10 cellular contexts compared by ENCODE assay signal in the genomic region with DNA sequence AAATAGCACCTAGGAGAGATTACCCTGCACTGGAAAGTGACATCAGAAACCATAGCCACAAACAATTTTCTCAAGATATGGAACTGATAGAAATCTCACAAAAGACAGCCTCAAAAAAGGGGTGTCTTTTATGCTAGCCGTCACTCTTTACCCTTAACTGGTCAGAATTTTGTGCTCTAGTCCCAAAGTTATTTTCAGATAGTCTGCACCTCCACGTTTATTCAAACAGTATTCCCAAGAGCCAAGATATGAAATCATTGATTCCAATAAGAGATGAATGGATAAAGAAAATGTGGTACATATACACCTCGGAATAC. TPM values are rescaled to one million over a fixed set of nuclear protein-coding genes. Genes with fewer than 3 reads are reported as not detected.
DNase-seq lines count a peak whose midpoint lies in the region; ATAC-seq, FAIRE-seq and TF ChIP-seq lines count a peak whose summit lies in the region.
"Had no signal": no experiment of that assay in that cellular context is flagged by ENCODE, and none has a peak within 500 bp of the region (broad histone marks: within the 10 kb centered on the region; RNA-seq: fewer than 3 reads in every experiment).

No MANE protein-coding gene starts in this region.

- no peak for FAIRE-seq in urothelium cell line (lab: Jason Lieb, UNC)
- FAIRE-seq: pancreas had no signal

- DNase-seq in GM06990 (ENCODE audit: extremely low read depth, insufficient read length), result peak; percentile 47
- no peak for DNase-seq in NCI-H524 treated with DMSO at 0.1 percent for 48 hours (lab: John Stamatoyannopoulos, UW)
- DNase-seq in urothelium cell line (ENCODE audit: low spot score), result no peak
- no peak for DNase-seq in activated T-helper 2 cell treated with anti-CD3 and anti-CD28 coated beads, Interferon-gamma antibody, Interleukin-2, Interleukin-4, amounts not matched to agents 10 μg/mL and 5 μg/mL and 100 μg/mL, durations not matched to agents 14 hours and 24 hours and 36 hours (ENCODE audit: low spot score)
- no peak for DNase-seq in foreskin fibroblast
- DNase-seq: anterior cingulate cortex, pancreas had no signal

- no peak for TF ChIP-seq CTCF in GM06990 (IDR thresholded peaks at IDR 0.05; ENCODE audit: insufficient read depth, low read length, poor library complexity, severe bottlenecking)
- no peak for TF ChIP-seq CTCF in foreskin fibroblast (IDR thresholded peaks at IDR 0.05; ENCODE audit: low read depth, low read length)

- no peak overlapping the region for H3K4me3 Mint-ChIP-seq in activated T-helper 2 cell treated with anti-CD3 and anti-CD28 coated beads, Interferon-gamma antibody, Interleukin-2, Interleukin-4, amounts not matched to agents 10 μg/mL and 5 μg/mL and 100 μg/mL, durations not matched to agents 14 hours and 24 hours and 36 hours (ENCODE audit: low read depth)

- intact Hi-C loops in activated T-helper 2 cell treated with anti-CD3 and anti-CD28 coated beads, Interferon-gamma antibody, Interleukin-2, Interleukin-4, amounts not matched to agents 10 μg/mL and 5 μg/mL and 100 μg/mL, durations not matched to agents 14 hours and 24 hours and 36 hours (cut with micrococcal nuclease), result loop anchor here (1.0 kb wide), 2 partner anchors 9 to 51 kb away; no protein-coding TSS in a partner anchor

- H3K4me3 ChIP-seq in GM06990 (replicated peaks; ENCODE audit: low read depth, low read length), result no peak overlapping the region; the same call in 1 of the 2 replicates
- no peak overlapping the region for H3K4me3 ChIP-seq in foreskin fibroblast (ENCODE audit: low read depth in 1 of 2, low read length in 2 of 2)
- H3K4me3 ChIP-seq: pancreas had no signal

- no peak overlapping the region for H3K27ac Mint-ChIP-seq in activated T-helper 2 cell treated with anti-CD3 and anti-CD28 coated beads, Interferon-gamma antibody, Interleukin-2, Interleukin-4, amounts not matched to agents 10 μg/mL and 5 μg/mL and 100 μg/mL, durations not matched to agents 14 hours and 24 hours and 36 hours

- H3K27me3 ChIP-seq in GM06990 (replicated peaks; ENCODE audit: control insufficient read depth, insufficient read depth, low read length), result no peaks in the 10 kb centered on the region
- H3K27me3 ChIP-seq: pancreas had no signal

- H3K36me3 ChIP-seq in GM06990 (ENCODE audit: control insufficient read depth, insufficient read depth, low read length), result no peaks in the 10 kb centered on the region
- H3K36me3 ChIP-seq: pancreas had no signal

- H3K36me3 Mint-ChIP-seq in activated T-helper 2 cell treated with anti-CD3 and anti-CD28 coated beads, Interferon-gamma antibody, Interleukin-2, Interleukin-4, amounts not matched to agents 10 μg/mL and 5 μg/mL and 100 μg/mL, durations not matched to agents 14 hours and 24 hours and 36 hours (ENCODE audit: low read depth), result no peaks in the 10 kb centered on the region

- ATAC-seq in GM19328 (IDR thresholded peaks at IDR 0.05; ENCODE audit: unreplicated experiment) (peak; percentile 71), HG02840 (IDR thresholded peaks at IDR 0.05; ENCODE audit: low FRiP score, unreplicated experiment) (peak; percentile 72), HG03575 (IDR thresholded peaks at IDR 0.05; ENCODE audit: extremely low read depth, insufficient number of reproducible peaks, low FRiP score, unreplicated experiment) (peak; percentile 42)
- ATAC-seq: pancreas had no signal

- H3K9me3 Mint-ChIP-seq in activated T-helper 2 cell treated with anti-CD3 and anti-CD28 coated beads, Interferon-gamma antibody, Interleukin-2, Interleukin-4, amounts not matched to agents 10 μg/mL and 5 μg/mL and 100 μg/mL, durations not matched to agents 14 hours and 24 hours and 36 hours, result no peaks in the 10 kb centered on the region

- peaks cover 31% of the 10 kb centered on the region for H3K4me1 Mint-ChIP-seq in activated T-helper 2 cell treated with anti-CD3 and anti-CD28 coated beads, Interferon-gamma antibody, Interleukin-2, Interleukin-4, amounts not matched to agents 10 μg/mL and 5 μg/mL and 100 μg/mL, durations not matched to agents 14 hours and 24 hours and 36 hours (ENCODE audit: low read depth)

- H3K27me3 Mint-ChIP-seq in activated T-helper 2 cell treated with anti-CD3 and anti-CD28 coated beads, Interferon-gamma antibody, Interleukin-2, Interleukin-4, amounts not matched to agents 10 μg/mL and 5 μg/mL and 100 μg/mL, durations not matched to agents 14 hours and 24 hours and 36 hours (ENCODE audit: low read depth), result no peaks in the 10 kb centered on the region

RNA-seq across cellular contexts. Expression of a gene that starts 23.5 kb away (rescaled TPM):
- total RNA-seq in activated T-helper 2 cell treated with anti-CD3 and anti-CD28 coated beads, Interferon-gamma antibody, Interleukin-2, Interleukin-4, amounts not matched to agents 10 μg/mL and 5 μg/mL and 100 μg/mL, durations not matched to agents 14 hours and 24 hours and 36 hours, result 41.8 and 42.0 TPM in 2 replicates
